8 cellular contexts compared by ENCODE assay signal in genomic region chr3:64030741-64031140, GRCh38. TPM values are rescaled to one million over a fixed set of nuclear protein-coding genes. Genes with fewer than 3 reads are reported as not detected.
DNase-seq lines count a peak whose midpoint lies in the region; ATAC-seq and FAIRE-seq lines count a peak whose summit lies in the region.

No MANE protein-coding gene starts in this region.

- no peak overlapping the region for H3K14ac ChIP-seq in mesenchymal stem cell (ENCODE audit: low read length in 2 of 2)

- H3K4me3 ChIP-seq in mesenchymal stem cell (ENCODE audit: insufficient read depth in 1 of 2, low read depth in 1 of 2, low read length in 2 of 2), result peak overlapping the region in 1 of 2 experiments; percentile 77

- no peaks in the 10 kb centered on the region for H3K4me1 ChIP-seq in mesenchymal stem cell (ENCODE audit: control insufficient read depth, insufficient read depth, low read depth, low read length)

- no peaks in the 10 kb centered on the region for H3K36me3 Mint-ChIP-seq in activated CD4-positive, alpha-beta memory T cell treated with anti-CD3 and anti-CD28 coated beads for 36 hours

- WGBS in mesenchymal stem cell, result 6% methylated on average over 16 of the region's 16 CpGs

- no peak overlapping the region for H3K23ac ChIP-seq in mesenchymal stem cell (ENCODE audit: low read length in 2 of 2)

- H2AFZ ChIP-seq in mesenchymal stem cell (ENCODE audit: low read depth, low read length), result no peak overlapping the region

- H3K36me3 ChIP-seq in mesenchymal stem cell (ENCODE audit: control insufficient read depth in 1 of 2, insufficient read depth in 2 of 2, low read depth in 1 of 2, low read length in 2 of 2), result no peaks in the 10 kb centered on the region

- CTCF ChIA-PET in activated CD4-positive, alpha-beta memory T cell treated with anti-CD3 and anti-CD28 coated beads for 36 hours (lab: Charles Lee), result interaction anchor here (0.6 to 3.9 kb wide), 14 partner anchors 10 to 1702 kb away, joined by 3 to 23 read pairs (median 3); no protein-coding TSS in a partner anchor

- peak overlapping the region; percentile 34 for H3K4me2 ChIP-seq in mesenchymal stem cell (ENCODE audit: low read length, poor library complexity, severe bottlenecking)

- FAIRE-seq in GM19239 (lab: Jason Lieb, UNC), result peak; percentile 96

- peak; percentile 95 for ATAC-seq in HG03432 (IDR thresholded peaks at IDR 0.05; ENCODE audit: unreplicated experiment)

- peaks cover 10% of the 10 kb centered on the region for H3K27me3 Mint-ChIP-seq in activated CD4-positive, alpha-beta memory T cell treated with anti-CD3 and anti-CD28 coated beads for 36 hours

- H2BK120ac ChIP-seq in mesenchymal stem cell (ENCODE audit: low read depth, low read length), result no peak overlapping the region

- no peak overlapping the region for H3K4ac ChIP-seq in mesenchymal stem cell (ENCODE audit: low read depth in 1 of 2, low read length in 2 of 2)

- peaks cover 3 to 6% of the 10 kb centered on the region in 2 experiments for H3K27me3 ChIP-seq in mesenchymal stem cell (ENCODE audit: control insufficient read depth in 1 of 2, insufficient read depth in 1 of 2, low read length in 2 of 2)

- H3K79me1 ChIP-seq in mesenchymal stem cell (replicated peaks; ENCODE audit: low read length, poor library complexity, severe bottlenecking), result no peaks in the 10 kb centered on the region

- intact Hi-C loops in activated CD4-positive, alpha-beta memory T cell treated with anti-CD3 and anti-CD28 coated beads for 36 hours (cut with micrococcal nuclease), result loop anchor here (1.0 kb wide), 2 partner anchors 369 to 454 kb away; no protein-coding TSS in a partner anchor

- H4K91ac ChIP-seq in mesenchymal stem cell (ENCODE audit: low read length), result no peak overlapping the region

- H3K4me1 Mint-ChIP-seq in activated CD4-positive, alpha-beta memory T cell treated with anti-CD3 and anti-CD28 coated beads for 36 hours (ENCODE audit: low read depth), result peaks cover 6% of the 10 kb centered on the region

- H2AK5ac ChIP-seq in mesenchymal stem cell (ENCODE audit: low read length, severe bottlenecking), result no peak overlapping the region

- no peak overlapping the region for H4K8ac ChIP-seq in mesenchymal stem cell (ENCODE audit: low read length)

- POLR2A ChIA-PET in activated CD4-positive, alpha-beta memory T cell treated with anti-CD3 and anti-CD28 coated beads for 36 hours (lab: Charles Lee), result no interaction called here

- H2BK5ac ChIP-seq in mesenchymal stem cell (ENCODE audit: low read depth, low read length, poor library complexity, severe bottlenecking), result no peak overlapping the region

- H3K27ac Mint-ChIP-seq in activated CD4-positive, alpha-beta memory T cell treated with anti-CD3 and anti-CD28 coated beads for 36 hours, result no peak overlapping the region

- no peak overlapping the region for H3K27ac ChIP-seq in mesenchymal stem cell (ENCODE audit: low read length, poor library complexity, severe bottlenecking)

- H3K9me3 Mint-ChIP-seq in activated CD4-positive, alpha-beta memory T cell treated with anti-CD3 and anti-CD28 coated beads for 36 hours, result peaks cover 7% of the 10 kb centered on the region

- DNase-seq in Ammon's horn (ENCODE audit: low spot score), result peak; percentile 80
- DNase-seq in GM19239 (ENCODE audit: insufficient read length, low spot score), result peak; percentile 50
- peak; percentile 18 for DNase-seq in NCI-H510A (lab: John Stamatoyannopoulos, UW)
- peak; percentile 83 for DNase-seq in activated CD4-positive, alpha-beta memory T cell treated with anti-CD3 and anti-CD28 coated beads for 36 hours
- DNase-seq in effector CD4-positive, alpha-beta T cell, result peak; percentile 74
- DNase-seq in mesenchymal stem cell, result peak; percentile 71
- peak; percentile 53 for DNase-seq in stimulated activated CD8-positive, alpha-beta memory T cell treated with anti-CD3 and anti-CD28 coated beads, Interleukin-15, amount 100 ng/mL, for 1 hour (ENCODE audit: low read depth)

- no peak overlapping the region for H2BK15ac ChIP-seq in mesenchymal stem cell (ENCODE audit: low read depth, poor library complexity, severe bottlenecking)

- peaks cover 3% of the 10 kb centered on the region for H3K9me3 ChIP-seq in mesenchymal stem cell (ENCODE audit: control insufficient read depth, low read length)

- H3K9ac ChIP-seq in mesenchymal stem cell (ENCODE audit: low read length), result peak overlapping the region; percentile 77

- peak overlapping the region; percentile 52 for H3K4me3 Mint-ChIP-seq in activated CD4-positive, alpha-beta memory T cell treated with anti-CD3 and anti-CD28 coated beads for 36 hours

- H3K18ac ChIP-seq in mesenchymal stem cell (ENCODE audit: low read depth in 1 of 2, low read length in 2 of 2), result no peak overlapping the region

- peak overlapping the region in 1 of 2 experiments; percentile 33 for H2BK12ac ChIP-seq in mesenchymal stem cell (ENCODE audit: low read length in 2 of 2)

RNA-seq across cellular contexts. Expression of gene PSMD6, which starts 7.4 kb away (rescaled TPM):
- 100 to 1,000 TPM; 104 to 109 TPM for total RNA-seq in activated CD4-positive, alpha-beta memory T cell treated with anti-CD3 and anti-CD28 coated beads for 36 hours
- 110 TPM for polyA plus RNA-seq in mesenchymal stem cell (2013, experiment 1 of 2)
- 110 TPM for polyA plus RNA-seq in mesenchymal stem cell (2013, experiment 2 of 2)

Comparison
In these comparisons a context has a peak if more than half of its experiments do, and no peak if none do; other contexts are left out.
1. DNase-seq: peak in every context shown above with its lines; median percentile 83 in activated CD4-positive, alpha-beta memory T cell treated with anti-CD3 and anti-CD28 coated beads for 36 hours; 80 in Ammon's horn; 74 in effector CD4-positive, alpha-beta T cell; 71 in mesenchymal stem cell; 53 in stimulated activated CD8-positive, alpha-beta memory T cell treated with anti-CD3 and anti-CD28 coated beads, Interleukin-15, amount 100 ng/mL, for 1 hour; 50 in GM19239; 18 in NCI-H510A.